ENCODE assay signal across 8 cellular contexts in genomic region chr11:58654079-58654907, GRCh38. TPM values are rescaled to one million over a fixed set of nuclear protein-coding genes. Genes with fewer than 3 reads are reported as not detected.
DNase-seq lines count a peak whose midpoint lies in the region; ATAC-seq lines count a peak whose summit lies in the region.

No MANE protein-coding gene starts in this region.

- no peaks in the 10 kb centered on the region for H3K9me3 Mint-ChIP-seq in CD4-positive, alpha-beta memory T cell
- H3K9me3 Mint-ChIP-seq in activated CD4-positive, alpha-beta memory T cell treated with anti-CD3 and anti-CD28 coated beads, Interleukin-2, amount 10 ng/mL, durations not matched to agents 7 days and 5 days = no peaks in the 10 kb centered on the region

- DNase-seq in CD4-positive, alpha-beta memory T cell = peak; percentile 63 to 72 (median 66)
- DNase-seq in GM19240 (ENCODE audit: insufficient read length, low spot score) (peak; percentile 48), NCI-H526 treated with DMSO at 0.1 percent for 48 hours (lab: John Stamatoyannopoulos, UW) (peak; percentile 53), mesenchymal stem cell (peak; percentile 76)
- DNase-seq in activated CD4-positive, alpha-beta memory T cell treated with anti-CD3 and anti-CD28 coated beads, Interleukin-2, amount 10 ng/mL, durations not matched to agents 7 days and 5 days = peak; percentile 74
- DNase-seq in effector memory CD4-positive, alpha-beta T cell = peak; percentile 37 to 52 (median 38)
- DNase-seq in stimulated activated CD8-positive, alpha-beta memory T cell treated with anti-CD3 and anti-CD28 coated beads, Interleukin-15, amount 100 ng/mL, for 48 hours (ENCODE audit: low read depth in 2 of 2) = peak; percentile 56 to 63

- ATAC-seq in HG03354 (IDR thresholded peaks at IDR 0.05; ENCODE audit: poor library complexity, severe bottlenecking, unreplicated experiment) = peak; percentile 96

- H3K27me3 ChIP-seq in CD4-positive, alpha-beta memory T cell (ENCODE audit: insufficient read depth, low read length) = no peaks in the 10 kb centered on the region
- H3K27me3 ChIP-seq in effector memory CD4-positive, alpha-beta T cell (replicated peaks; ENCODE audit: control insufficient read depth, insufficient read depth, low read length, poor library complexity, severe bottlenecking) = no peaks in the 10 kb centered on the region
- peaks cover 0 to 7% of the 10 kb centered on the region in 2 experiments for H3K27me3 ChIP-seq in mesenchymal stem cell (ENCODE audit: control insufficient read depth in 1 of 2, insufficient read depth in 1 of 2, low read length in 2 of 2)

- H3K27me3 Mint-ChIP-seq in CD4-positive, alpha-beta memory T cell = peaks cover 0 to 5% of the 10 kb centered on the region in 2 donors
- peaks cover 3% of the 10 kb centered on the region for H3K27me3 Mint-ChIP-seq in activated CD4-positive, alpha-beta memory T cell treated with anti-CD3 and anti-CD28 coated beads, Interleukin-2, amount 10 ng/mL, durations not matched to agents 7 days and 5 days

- intact Hi-C loops in CD4-positive, alpha-beta memory T cell (cut with micrococcal nuclease) = loop anchor here (1.0 to 10.0 kb wide), 5 partner anchors 21 to 504 kb away; no protein-coding TSS in a partner anchor

- H3K27ac ChIP-seq in CD4-positive, alpha-beta memory T cell (ENCODE audit: low read depth, low read length) = no peak overlapping the region
- H3K27ac ChIP-seq in effector memory CD4-positive, alpha-beta T cell (ENCODE audit: insufficient read depth, low read length, poor library complexity, severe bottlenecking) = no peak overlapping the region
- no peak overlapping the region for H3K27ac ChIP-seq in mesenchymal stem cell (ENCODE audit: low read length, poor library complexity, severe bottlenecking)

- POLR2A ChIA-PET in CD4-positive, alpha-beta memory T cell (lab: Charles Lee; ENCODE audit: partially characterized antibody) = no interaction called here
- POLR2A ChIA-PET in activated CD4-positive, alpha-beta memory T cell treated with anti-CD3 and anti-CD28 coated beads, Interleukin-2, amount 10 ng/mL, durations not matched to agents 7 days and 5 days (lab: Charles Lee) = no interaction called here

- H2BK5ac ChIP-seq in mesenchymal stem cell (ENCODE audit: low read depth, low read length, poor library complexity, severe bottlenecking) = no peak overlapping the region

- H3K9ac ChIP-seq in mesenchymal stem cell (ENCODE audit: low read length) = no peak overlapping the region

- H2AFZ ChIP-seq in mesenchymal stem cell (ENCODE audit: low read depth, low read length) = no peak overlapping the region

- no peak overlapping the region for H3K4me2 ChIP-seq in mesenchymal stem cell (ENCODE audit: low read length, poor library complexity, severe bottlenecking)

- H3K79me1 ChIP-seq in mesenchymal stem cell (replicated peaks; ENCODE audit: low read length, poor library complexity, severe bottlenecking) = no peaks in the 10 kb centered on the region

- H3K9me3 ChIP-seq in CD4-positive, alpha-beta memory T cell (ENCODE audit: control insufficient read depth in 1 of 2, low read length in 2 of 2) = no peaks in the 10 kb centered on the region
- H3K9me3 ChIP-seq in effector memory CD4-positive, alpha-beta T cell (ENCODE audit: control insufficient read depth, low read length) = no peaks in the 10 kb centered on the region
- H3K9me3 ChIP-seq in mesenchymal stem cell (ENCODE audit: control insufficient read depth, low read length) = no peaks in the 10 kb centered on the region

- H2BK120ac ChIP-seq in mesenchymal stem cell (ENCODE audit: low read depth, low read length) = no peak overlapping the region

- H3K4me1 Mint-ChIP-seq in CD4-positive, alpha-beta memory T cell = peaks cover 0 to 2% (median under 1%) of the 10 kb centered on the region in 4 donors
- H3K4me1 Mint-ChIP-seq in activated CD4-positive, alpha-beta memory T cell treated with anti-CD3 and anti-CD28 coated beads, Interleukin-2, amount 10 ng/mL, durations not matched to agents 7 days and 5 days = peaks cover 5% of the 10 kb centered on the region

- H3K4me3 Mint-ChIP-seq in CD4-positive, alpha-beta memory T cell = no peak overlapping the region
- no peak overlapping the region for H3K4me3 Mint-ChIP-seq in activated CD4-positive, alpha-beta memory T cell treated with anti-CD3 and anti-CD28 coated beads, Interleukin-2, amount 10 ng/mL, durations not matched to agents 7 days and 5 days

- no peaks in the 10 kb centered on the region for H3K36me3 ChIP-seq in CD4-positive, alpha-beta memory T cell (ENCODE audit: insufficient read depth, low read length)
- H3K36me3 ChIP-seq in effector memory CD4-positive, alpha-beta T cell (ENCODE audit: control insufficient read depth, insufficient read depth, low read length) = no peaks in the 10 kb centered on the region
- no peaks in the 10 kb centered on the region for H3K36me3 ChIP-seq in mesenchymal stem cell (ENCODE audit: control insufficient read depth in 1 of 2, insufficient read depth in 2 of 2, low read depth in 1 of 2, low read length in 2 of 2)

- peak overlapping the region in 1 of 7 donors; percentile 11 for H3K27ac Mint-ChIP-seq in CD4-positive, alpha-beta memory T cell
- no peak overlapping the region for H3K27ac Mint-ChIP-seq in activated CD4-positive, alpha-beta memory T cell treated with anti-CD3 and anti-CD28 coated beads, Interleukin-2, amount 10 ng/mL, durations not matched to agents 7 days and 5 days

- WGBS in mesenchymal stem cell = 40% methylated on average over 12 of the region's 12 CpGs

- H4K8ac ChIP-seq in mesenchymal stem cell (ENCODE audit: low read length) = no peak overlapping the region

- H2BK15ac ChIP-seq in mesenchymal stem cell (ENCODE audit: low read depth, poor library complexity, severe bottlenecking) = no peak overlapping the region

- no peak overlapping the region for H3K18ac ChIP-seq in mesenchymal stem cell (ENCODE audit: low read depth in 1 of 2, low read length in 2 of 2)

- H3K4me3 ChIP-seq in CD4-positive, alpha-beta memory T cell (ENCODE audit: low read length in 2 of 2) = no peak overlapping the region
- H3K4me3 ChIP-seq in effector memory CD4-positive, alpha-beta T cell (ENCODE audit: insufficient read depth, low read depth, low read length, poor library complexity, severe bottlenecking) = no peak overlapping the region
- no peak overlapping the region for H3K4me3 ChIP-seq in mesenchymal stem cell (ENCODE audit: insufficient read depth in 1 of 2, low read depth in 1 of 2, low read length in 2 of 2)

- CTCF ChIA-PET in CD4-positive, alpha-beta memory T cell (lab: Charles Lee; ENCODE audit: partially characterized antibody) = interaction anchor here (1.3 to 5.2 kb wide), 9 partner anchors 8 to 504 kb away, joined by 3 to 58 read pairs (median 10); no protein-coding TSS in a partner anchor
- CTCF ChIA-PET in activated CD4-positive, alpha-beta memory T cell treated with anti-CD3 and anti-CD28 coated beads, Interleukin-2, amount 10 ng/mL, durations not matched to agents 7 days and 5 days (lab: Charles Lee) = interaction anchor here (1.2 to 2.9 kb wide), 4 partner anchors 18 to 134 kb away, joined by 3 to 10 read pairs (median 3); no protein-coding TSS in a partner anchor

- H3K4me1 ChIP-seq in CD4-positive, alpha-beta memory T cell (ENCODE audit: insufficient read depth, low read length) = no peaks in the 10 kb centered on the region
- H3K4me1 ChIP-seq in effector memory CD4-positive, alpha-beta T cell (ENCODE audit: control insufficient read depth, insufficient read depth, low read length, poor library complexity, severe bottlenecking) = no peaks in the 10 kb centered on the region
- no peaks in the 10 kb centered on the region for H3K4me1 ChIP-seq in mesenchymal stem cell (ENCODE audit: control insufficient read depth, insufficient read depth, low read depth, low read length)

- no peak overlapping the region for H2AK5ac ChIP-seq in mesenchymal stem cell (ENCODE audit: low read length, severe bottlenecking)

- no peak overlapping the region for H3K23ac ChIP-seq in mesenchymal stem cell (ENCODE audit: low read length in 2 of 2)

- no peak overlapping the region for H3K4ac ChIP-seq in mesenchymal stem cell (ENCODE audit: low read depth in 1 of 2, low read length in 2 of 2)

- H2BK12ac ChIP-seq in mesenchymal stem cell (ENCODE audit: low read length in 2 of 2) = no peak overlapping the region

- H4K91ac ChIP-seq in mesenchymal stem cell (ENCODE audit: low read length) = no peak overlapping the region

- H3K14ac ChIP-seq in mesenchymal stem cell (ENCODE audit: low read length in 2 of 2) = no peak overlapping the region

- no peaks in the 10 kb centered on the region for H3K36me3 Mint-ChIP-seq in CD4-positive, alpha-beta memory T cell
- no peaks in the 10 kb centered on the region for H3K36me3 Mint-ChIP-seq in activated CD4-positive, alpha-beta memory T cell treated with anti-CD3 and anti-CD28 coated beads, Interleukin-2, amount 10 ng/mL, durations not matched to agents 7 days and 5 days (ENCODE audit: low read depth)

RNA-seq across cellular contexts. Expression of gene CNTF, which starts 31.8 kb away (rescaled TPM):
- total RNA-seq in CD4-positive, alpha-beta memory T cell = 1 to 10 TPM; 2.6 to 2.9 TPM
- under 1 TPM in 1 of 2 donors, not detected in 1; 0.10 TPM for polyA plus RNA-seq in CD4-positive, alpha-beta memory T cell
- 1 to 10 TPM; 2.3 to 2.4 TPM for total RNA-seq in activated CD4-positive, alpha-beta memory T cell treated with anti-CD3 and anti-CD28 coated beads, Interleukin-2, amount 10 ng/mL, durations not matched to agents 7 days and 5 days
- polyA plus RNA-seq in mesenchymal stem cell (2013, experiment 1 of 2) = 0.65 TPM
- polyA plus RNA-seq in mesenchymal stem cell (2013, experiment 2 of 2) = 0.51 TPM
